In the genomic region with DNA sequence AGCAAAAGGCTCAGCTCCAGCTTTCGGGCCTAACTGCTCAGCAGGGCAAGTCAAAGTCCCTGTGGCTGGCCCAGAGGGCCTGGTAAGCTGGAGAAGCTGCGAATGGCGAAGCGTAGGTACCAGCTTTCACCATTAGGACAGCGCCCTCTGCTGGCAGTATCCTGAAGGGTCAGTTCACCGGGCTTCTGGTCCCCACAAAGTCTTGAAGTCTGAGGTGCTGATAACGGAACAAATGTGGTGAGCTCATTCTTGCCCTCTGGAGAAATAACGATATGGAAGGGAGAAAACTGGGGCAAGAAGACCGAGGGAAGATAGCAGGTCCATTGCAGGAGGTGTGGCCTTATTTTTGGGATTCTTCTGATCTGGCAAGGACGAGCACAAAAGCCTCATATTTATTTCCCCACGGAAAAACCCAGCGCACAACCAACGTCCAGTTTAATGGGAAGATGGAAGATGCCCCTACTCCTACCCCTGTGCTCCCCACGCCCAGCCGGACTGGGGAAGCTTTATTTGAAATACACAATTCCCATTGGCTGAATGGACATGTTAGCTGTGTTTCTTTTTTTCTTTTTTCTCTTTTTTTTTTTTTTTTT, we compare ENCODE assay signal across 1 cellular context.
TF ChIP-seq lines count a peak whose summit lies in the region.

No MANE protein-coding gene starts in this region.

TF ChIP-seq in GM23338, 12 proteins besides CTCF, POLR2A, EP300 and RAD21 (continued from another document):
- TF ChIP-seq EZH2phosphoT487 (IDR thresholded peaks at IDR 0.05; ENCODE audit: unreplicated experiment) (no peak), POLR2AphosphoS5 (IDR thresholded peaks at IDR 0.05; ENCODE audit: low read depth) (no peak)
